23 cellular contexts compared by ENCODE assay signal in the genomic region with DNA sequence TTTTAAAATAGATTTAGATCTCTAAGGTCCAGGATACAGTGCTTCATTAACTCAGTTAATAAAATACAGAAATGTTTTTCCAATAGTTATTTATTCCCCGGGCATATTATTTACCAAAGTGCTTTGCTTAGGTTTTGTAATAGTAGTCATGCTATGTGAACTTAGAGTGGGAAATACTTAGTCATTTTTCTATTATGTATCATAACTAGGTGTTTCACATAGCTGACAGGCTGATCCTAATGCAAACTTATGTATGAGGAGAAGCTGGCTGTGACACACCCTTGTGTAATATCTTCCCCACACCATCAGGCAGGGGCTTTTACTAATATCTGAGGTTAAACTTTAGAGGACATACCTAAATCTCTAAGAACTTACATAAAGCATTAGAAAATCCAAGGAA.
DNase-seq lines count a peak whose midpoint lies in the region; TF ChIP-seq lines count a peak whose summit lies in the region.
"Had no signal": no experiment of that assay in that cellular context is flagged by ENCODE, and none has a peak within 500 bp of the region (broad histone marks: within the 10 kb centered on the region; RNA-seq: fewer than 3 reads in every experiment).

No MANE protein-coding gene starts in this region.

- POLR2A ChIA-PET in RWPE1 (lab: Yijun Ruan, JAX; ENCODE audit: low non-redundant PET): no interaction called here

- no peak for TF ChIP-seq CTCF in RWPE1 (conservative IDR thresholded peaks at IDR 0.05; ENCODE audit: low read depth)

- no peak overlapping the region for H3K27ac ChIP-seq in RWPE1
- H3K27ac ChIP-seq: 22Rv1, cardiac muscle cell, colonic mucosa, tibial nerve had no signal

- DNase-seq in DMS53 (lab: John Stamatoyannopoulos, UW): peak; percentile 36
- no peak for DNase-seq in DMS53 treated with DMSO at 0.1 percent for 48 hours (lab: John Stamatoyannopoulos, UW; ENCODE audit: unreplicated experiment)
- peak; percentile 63 for DNase-seq in RWPE1 (ENCODE audit: low spot score)
- peak; percentile 55 for DNase-seq in glomerular visceral epithelial cell (ENCODE audit: extremely low spot score)
- no peak for DNase-seq in putamen (ENCODE audit: low spot score)
- DNase-seq in nucleus accumbens (lab: John Stamatoyannopoulos, UW): no peak
- no peak for DNase-seq in Kasumi-1 (lab: John Stamatoyannopoulos, UW)
- no peak for DNase-seq in dedifferentiated amniotic fluid mesenchymal stem cell (ENCODE audit: extremely low spot score)
- DNase-seq: activated CD4-positive, alpha-beta memory T cell treated with anti-CD3 and anti-CD28 coated beads, Interleukin-2, amount 10 ng/mL, durations not matched to agents 7 days and 5 days; activated CD8-positive, alpha-beta memory T cell treated with anti-CD3 and anti-CD28 coated beads, Interleukin-2, amount 50 U/mL, for 4 hours; activated naive CD4-positive, alpha-beta T cell treated with anti-CD3 and anti-CD28 coated beads for 36 hours; CD4-positive, CD25-positive, alpha-beta regulatory T cell; colonic mucosa; effector CD8-positive, alpha-beta T cell; glutamatergic neuron; islet precursor cell; NCI-H146; SIG-M5; stimulated activated CD4-positive, alpha-beta T cell treated with anti-CD3 and anti-CD28 coated beads, Interleukin-12 subunit alpha, Interleukin-12 subunit beta, amount 100 ng/mL, for 4 hours; stimulated activated CD4-positive, alpha-beta T cell treated with anti-CD3 and anti-CD28 coated beads, Interleukin-4, amount 100 ng/mL, for 24 hours had no signal

- CTCF ChIA-PET in RWPE1 (lab: Yijun Ruan, JAX): no interaction called here

Comparison
In these comparisons a context has a peak if more than half of its experiments do, and no peak if none do; other contexts are left out.
1. DNase-seq: peak in DMS53 (single experiment), RWPE1 (single experiment) and glomerular visceral epithelial cell (single experiment); none in DMS53 treated with DMSO at 0.1 percent for 48 hours (single experiment), putamen (single experiment), nucleus accumbens (0 of 56), Kasumi-1 (0 of 2) and dedifferentiated amniotic fluid mesenchymal stem cell (single experiment).